ENCODE assay signal across 11 cellular contexts in genomic region chr15:95018888-95019545, GRCh38.
DNase-seq lines count a peak whose midpoint lies in the region; ATAC-seq and TF ChIP-seq lines count a peak whose summit lies in the region.
"Had no signal": no experiment of that assay in that cellular context is flagged by ENCODE, and none has a peak within 500 bp of the region (broad histone marks: within the 10 kb centered on the region; RNA-seq: fewer than 3 reads in every experiment).

No MANE protein-coding gene starts in this region.

- H3K9me3 ChIP-seq in IMR-90 (ENCODE audit: control insufficient read depth, insufficient read depth, low read length): no peaks in the 10 kb centered on the region
- H3K9me3 ChIP-seq in vagina: no peaks in the 10 kb centered on the region

- no peaks in the 10 kb centered on the region for H3K79me1 ChIP-seq in IMR-90 (ENCODE audit: low read depth in 1 of 2, low read length in 2 of 2)

- no peak overlapping the region for H3K23ac ChIP-seq in IMR-90 (ENCODE audit: low read depth, low read length)

- peak overlapping the region; percentile 53; the same call in 1 of the 2 replicates for H3K4me2 ChIP-seq in IMR-90 (ENCODE audit: low read depth, low read length)

- POLR2A ChIA-PET in IMR-90 (lab: Charles Lee; ENCODE audit: unreplicated experiment): no interaction called here

- no peak overlapping the region for H2BK5ac ChIP-seq in IMR-90 (ENCODE audit: low read depth, low read length, poor library complexity, severe bottlenecking)

- dilution Hi-C loops in IMR-90 (cut with HindIII; ENCODE audit: low sequenced_read_pairs, unreplicated experiment): no loop called here

- 0 out of 2 replicates have a peak overlapping the region, but pooled peaks have one; percentile 11 for H2BK120ac ChIP-seq in IMR-90 (ENCODE audit: low read depth, low read length)

- whole genome bisulfite sequencing in IMR-90 (ENCODE audit: extremely low coverage in 2 of 2, insufficient read length in 1 of 2), 2 experiments: no CpG with 5 or more reads among the region's 6 CpGs

- in situ Hi-C loops in IMR-90 (cut with MboI; ENCODE audit: low sequenced_read_pairs): loop anchor here (25.0 kb wide), 1 partner anchor 607 kb away; no protein-coding TSS in a partner anchor

- peaks cover 9% of the 10 kb centered on the region for H3K9me1 ChIP-seq in IMR-90 (ENCODE audit: insufficient read depth, low read length)

- no peak overlapping the region for H2AFZ ChIP-seq in IMR-90 (replicated peaks; ENCODE audit: low read length, poor library complexity)

- no peak overlapping the region for H3K18ac ChIP-seq in IMR-90 (ENCODE audit: low read depth, low read length)

- H3K4ac ChIP-seq in IMR-90 (ENCODE audit: low read depth, low read length): no peak overlapping the region

- H4K5ac ChIP-seq in IMR-90 (ENCODE audit: low read depth, low read length): no peak overlapping the region

- H3K36me3 ChIP-seq in IMR-90 (ENCODE audit: control insufficient read depth, insufficient read depth, low read length): no peaks in the 10 kb centered on the region
- no peaks in the 10 kb centered on the region for H3K36me3 ChIP-seq in vagina

- H3K4me1 ChIP-seq in IMR-90 (ENCODE audit: control insufficient read depth, insufficient read depth, low read length) (peaks cover 6% of the 10 kb centered on the region), vagina (peaks cover 18% of the 10 kb centered on the region)

- H3K4me3 ChIP-seq in IMR-90 (ENCODE audit: insufficient read depth, low read depth, low read length) (no peak overlapping the region), vagina (no peak overlapping the region)

- DNase-seq in left ventricle myocardium superior (no peak), cardiac septum (ENCODE audit: low spot score) (no peak), IMR-90 (peak; percentile 83), fibroblast of gingiva (ENCODE audit: low read depth) (peak; percentile 12), vagina (ENCODE audit: extremely low spot score in 2 of 2) (no peak), NCI-H524 (lab: John Stamatoyannopoulos, UW) (no peak), NCI-H1105 (lab: John Stamatoyannopoulos, UW) (no peak)
- DNase-seq: activated CD4-positive, alpha-beta T cell treated with anti-CD3 and anti-CD28 coated beads for 48 hours; effector CD8-positive, alpha-beta T cell had no signal

- intact Hi-C loops in left ventricle myocardium superior (cut with micrococcal nuclease): no loop called here
- intact Hi-C loops in cardiac septum (cut with DNase I): loop anchor here (5.0 to 10.0 kb wide), 3 partner anchors 172 to 617 kb away; no protein-coding TSS in a partner anchor
- intact Hi-C loops in IMR-90 (cut with micrococcal nuclease): no loop called here
- intact Hi-C loops in vagina (cut with DNase I): no loop called here

- H3K27me3 ChIP-seq in IMR-90 (ENCODE audit: control insufficient read depth, insufficient read depth, low read length): no peaks in the 10 kb centered on the region
- no peaks in the 10 kb centered on the region for H3K27me3 ChIP-seq in vagina

- no peak overlapping the region for H2AK9ac ChIP-seq in IMR-90 (replicated peaks; ENCODE audit: low read depth, low read length, poor library complexity)

- no peak overlapping the region for H3K27ac ChIP-seq in IMR-90 (ENCODE audit: insufficient read depth, low read length)
- peak overlapping the region; percentile 37 for H3K27ac ChIP-seq in vagina
- H3K27ac ChIP-seq: C4-2B had no signal

- no TSS peak for BruUV-seq in IMR-90 (replicated peaks; lab: Mats Ljungman, UMichigan)

- no peak overlapping the region for H3K9ac ChIP-seq in IMR-90 (ENCODE audit: low read depth, low read length)

- H4K91ac ChIP-seq in IMR-90 (ENCODE audit: insufficient read depth, low read depth, low read length): no peak overlapping the region

- no peak overlapping the region for H2AK5ac ChIP-seq in IMR-90 (ENCODE audit: low read depth, low read length)

- H2BK20ac ChIP-seq in IMR-90 (ENCODE audit: low read depth, low read length): no peak overlapping the region

- no peaks in the 10 kb centered on the region; the same call in 1 of the 2 replicates for H4K20me1 ChIP-seq in IMR-90 (ENCODE audit: insufficient read depth, low read length)

- CTCF ChIA-PET in IMR-90 (lab: Yijun Ruan, JAX): no interaction called here

- ATAC-seq in left ventricle myocardium superior (peak; percentile 44), IMR-90 (ENCODE audit: low read depth) (peak; percentile 77), HG03025 (IDR thresholded peaks at IDR 0.05; ENCODE audit: low FRiP score, unreplicated experiment) (no peak)

- TF ChIP-seq CTCF in IMR-90 (conservative IDR thresholded peaks at IDR 0.05; ENCODE audit: low read depth, low read length): no peak
- no peak for TF ChIP-seq CTCF in vagina (IDR thresholded peaks at IDR 0.05)

- H3K14ac ChIP-seq in IMR-90 (replicated peaks; ENCODE audit: low read depth, low read length): no peak overlapping the region; the same call in 1 of the 2 replicates

- H4K8ac ChIP-seq in IMR-90 (ENCODE audit: low read depth in 2 of 2, low read length in 2 of 2): no peak overlapping the region

- TF ChIP-seq POLR2A in IMR-90 (IDR thresholded peaks at IDR 0.05; ENCODE audit: low read depth, low read length) (no peak), vagina (IDR thresholded peaks at IDR 0.05) (no peak)

- TF ChIP-seq RAD21 in IMR-90 (IDR thresholded peaks at IDR 0.05; ENCODE audit: low read length): no peak

- H3K56ac ChIP-seq in IMR-90 (ENCODE audit: extremely low read depth, insufficient read depth, low read length): no peak overlapping the region; the same call in 1 of the 2 replicates

- H2BK15ac ChIP-seq in IMR-90 (ENCODE audit: low read depth, low read length): no peak overlapping the region

TF ChIP-seq in IMR-90, 13 proteins besides CTCF, POLR2A, EP300 and RAD21:
- TF ChIP-seq USF2 (IDR thresholded peaks at IDR 0.05; ENCODE audit: low read depth, low read length): peak; percentile 81
- no peak for TF ChIP-seq CHD1 (IDR thresholded peaks at IDR 0.05; ENCODE audit: low read depth, low read length)
- TF ChIP-seq CEBPB (IDR thresholded peaks at IDR 0.05; ENCODE audit: low read depth, low read length): peak; percentile 76
- TF ChIP-seq MAFK (IDR thresholded peaks at IDR 0.05; ENCODE audit: low read depth, low read length): peak; percentile 37; the same call in 1 of the 2 replicates

Comparison
In these comparisons a context has a peak if more than half of its experiments do, and no peak if none do; other contexts are left out.
1. DNase-seq: peak in IMR-90 (single experiment) and fibroblast of gingiva (single experiment); none in left ventricle myocardium superior (single experiment), cardiac septum (single experiment), vagina (0 of 2), NCI-H524 (0 of 2) and NCI-H1105 (single experiment).